ENCODE assay signal across 26 cellular contexts in the genomic region with DNA sequence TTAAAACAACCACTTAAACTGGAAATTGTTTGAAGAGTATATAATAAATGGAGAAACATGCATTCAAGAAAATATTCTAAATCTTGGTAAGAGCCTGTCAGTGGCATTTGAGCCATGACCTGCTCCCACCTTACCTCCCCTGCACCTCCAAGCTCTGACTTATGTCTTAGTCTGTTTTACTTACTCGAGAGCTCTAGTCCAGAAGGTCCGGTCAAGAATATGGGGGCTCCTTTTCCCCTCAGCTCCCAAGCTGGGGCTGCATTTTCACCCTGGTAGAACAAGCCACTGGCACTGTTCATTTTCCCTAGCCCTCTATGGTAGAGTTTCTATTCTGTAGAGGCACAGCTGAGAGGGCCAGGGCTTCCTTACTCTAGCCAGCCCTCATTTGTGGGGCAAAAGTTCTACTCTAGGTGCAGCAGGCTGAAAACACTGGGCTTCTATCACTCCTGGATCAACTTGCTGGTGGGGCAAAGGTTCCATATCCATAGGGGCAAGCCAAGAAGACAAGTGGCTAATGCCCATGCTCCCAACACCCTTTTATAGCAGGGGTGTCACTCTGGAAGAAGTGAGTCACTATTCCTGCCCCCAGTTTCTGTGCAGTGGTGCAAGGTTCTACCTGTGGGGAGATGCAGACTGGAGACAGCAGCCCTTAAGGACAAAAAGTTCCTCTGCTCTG. TPM values are rescaled to one million over a fixed set of nuclear protein-coding genes. Genes with fewer than 3 reads are reported as not detected.
DNase-seq lines count a peak whose midpoint lies in the region; ATAC-seq and TF ChIP-seq lines count a peak whose summit lies in the region.
"Had no signal": no experiment of that assay in that cellular context is flagged by ENCODE, and none has a peak within 500 bp of the region (broad histone marks: within the 10 kb centered on the region; RNA-seq: fewer than 3 reads in every experiment).

No MANE protein-coding gene starts in this region.

- H3K4me1 ChIP-seq in left ventricle myocardium inferior: peaks cover 72% of the 10 kb centered on the region
- H3K4me1 ChIP-seq in ascending aorta: peaks cover 6 to 24% of the 10 kb centered on the region in 2 donors
- H3K4me1 ChIP-seq in neutrophil (ENCODE audit: control insufficient read depth in 1 of 2, insufficient read depth in 1 of 2, low read depth in 1 of 2, low read length in 1 of 2): peaks cover 71 to 83% of the 10 kb centered on the region in 2 experiments
- H3K4me1 ChIP-seq: BE2C had no signal

- H3K9me3 ChIP-seq in left ventricle myocardium inferior (replicated peaks) (peaks cover 12% of the 10 kb centered on the region), ascending aorta (peaks cover 0 to 6% of the 10 kb centered on the region in 2 donors), neutrophil (no peaks in the 10 kb centered on the region)
- H3K9me3 ChIP-seq: testis had no signal

- peak overlapping the region; percentile 57 for H3K27ac ChIP-seq in left ventricle myocardium inferior (replicated peaks)
- peak overlapping the region; percentile 61 to 65 for H3K27ac ChIP-seq in ascending aorta
- H3K27ac ChIP-seq in neutrophil: peak overlapping the region; percentile 96
- H3K27ac ChIP-seq: WERI-Rb-1 had no signal

- no peaks in the 10 kb centered on the region for H3K27me3 ChIP-seq in left ventricle myocardium inferior (ENCODE audit: low read depth)
- H3K27me3 ChIP-seq in ascending aorta: no peaks in the 10 kb centered on the region
- no peaks in the 10 kb centered on the region for H3K27me3 ChIP-seq in neutrophil
- H3K27me3 ChIP-seq: BE2C, left lung, MG63, testis had no signal

- no peak for ATAC-seq in left ventricle myocardium superior
- ATAC-seq: natural killer cell treated with Interleukin-12 subunit alpha and Interleukin-12 subunit beta and Interleukin-15 and Interleukin-18, amount 100 ng/mL, for 72 hours; Panc1; stimulated activated naive CD8-positive, alpha-beta T cell treated with anti-CD3 and anti-CD28 coated beads, Interleukin-15, Interleukin-2, amounts not matched to agents 100 U/mL and 50 U/mL, for 24 hours had no signal

- no peak overlapping the region for H3K4me3 ChIP-seq in left ventricle myocardium inferior
- H3K4me3 ChIP-seq in ascending aorta: no peak overlapping the region
- peak overlapping the region in 1 of 2 experiments; percentile 6 for H3K4me3 ChIP-seq in neutrophil (ENCODE audit: low read depth in 1 of 2, low read length in 1 of 2)
- H3K4me3 ChIP-seq: left lung, MG63, smooth muscle cell, testis had no signal

- H3K36me3 ChIP-seq in left ventricle myocardium inferior (no peaks in the 10 kb centered on the region), ascending aorta (peaks cover 0 to 5% of the 10 kb centered on the region in 2 donors), neutrophil (no peaks in the 10 kb centered on the region)
- H3K36me3 ChIP-seq: BE2C, WERI-Rb-1 had no signal

- intact Hi-C loops in left ventricle myocardium inferior (cut with micrococcal nuclease): no loop called here
- intact Hi-C loops in left ventricle myocardium superior (cut with micrococcal nuclease): no loop called here
- intact Hi-C loops in ascending aorta (cut with DNase I): no loop called here

- DNase-seq in left ventricle myocardium inferior (no peak), left ventricle myocardium superior (no peak), ascending aorta (ENCODE audit: low spot score in 2 of 2) (no peak), NAMALWA (ENCODE audit: low spot score) (no peak), NOMO-1 treated with DMSO at 0.1 percent for 48 hours (lab: John Stamatoyannopoulos, UW; ENCODE audit: unreplicated experiment) (no peak), NCI-H1105 treated with DMSO at 0.1 percent for 48 hours (lab: John Stamatoyannopoulos, UW) (no peak)
- DNase-seq: ACHN; activated CD4-positive, alpha-beta T cell treated with anti-CD3 and anti-CD28 coated beads for 48 hours; activated gamma-delta T cell; activated naive CD8-positive, alpha-beta T cell treated with anti-CD3 and anti-CD28 coated beads, Interleukin-2, amount 10 ng/mL, durations not matched to agents 7 days and 5 days; BE2C; central memory CD4-positive, alpha-beta T cell; EL; erythroblast; KG1; left lung; MG63; NCI-H1436 treated with DMSO at 0.1 percent for 48 hours; stimulated activated naive CD8-positive, alpha-beta T cell treated with anti-CD3 and anti-CD28 coated beads, Interleukin-15, Interleukin-2, amounts not matched to agents 100 U/mL and 50 U/mL, for 24 hours; T1000; testis; WERI-Rb-1 had no signal

- TF ChIP-seq CTCF in left ventricle myocardium inferior (IDR thresholded peaks at IDR 0.05; ENCODE audit: borderline replicate concordance) (no peak), ascending aorta (IDR thresholded peaks at IDR 0.05) (no peak), neutrophil (IDR thresholded peaks at IDR 0.05) (no peak)

RNA-seq across cellular contexts. Expression of a gene that starts 40.6 kb away (rescaled TPM):
- total RNA-seq in left ventricle myocardium inferior (13.2 TPM), left ventricle myocardium superior (13.9 TPM), ascending aorta (1.7 TPM)
